ENCODE assay signal across 8 cellular contexts in the genomic region with DNA sequence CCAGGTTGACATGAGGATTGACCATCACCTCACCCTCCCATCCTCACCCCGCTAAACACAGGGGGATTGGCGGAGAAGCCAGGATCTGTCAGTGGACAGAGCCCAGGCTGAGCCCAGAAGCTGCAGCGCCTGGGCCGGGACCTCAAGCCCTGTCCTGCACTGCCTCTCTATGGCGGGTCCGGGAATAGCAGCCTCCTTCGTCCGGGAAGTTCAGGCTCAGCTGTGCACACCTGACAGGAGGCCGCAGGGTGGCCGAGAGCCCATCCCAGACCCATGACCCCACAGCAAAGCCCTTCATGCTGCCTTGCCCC.
DNase-seq lines count a peak whose midpoint lies in the region; ATAC-seq and TF ChIP-seq lines count a peak whose summit lies in the region.

No MANE protein-coding gene starts in this region.

- H3K36me3 Mint-ChIP-seq in activated naive CD4-positive, alpha-beta T cell treated with anti-CD3 and anti-CD28 coated beads, Interleukin-2, amount 10 ng/mL, durations not matched to agents 7 days and 5 days = no peaks in the 10 kb centered on the region

- no peak overlapping the region for H3K27ac ChIP-seq in heart left ventricle

- H3K4me3 ChIP-seq in heart left ventricle = no peak overlapping the region

- no peaks in the 10 kb centered on the region for H3K9me3 Mint-ChIP-seq in activated naive CD4-positive, alpha-beta T cell treated with anti-CD3 and anti-CD28 coated beads, Interleukin-2, amount 10 ng/mL, durations not matched to agents 7 days and 5 days

- H3K4me3 Mint-ChIP-seq in activated naive CD4-positive, alpha-beta T cell treated with anti-CD3 and anti-CD28 coated beads, Interleukin-2, amount 10 ng/mL, durations not matched to agents 7 days and 5 days = no peak overlapping the region

- TF ChIP-seq CTCF in heart left ventricle (IDR thresholded peaks at IDR 0.05) = peak; percentile 68 to 90 (median 82)

- peak; percentile 70 for DNase-seq in activated effector memory CD4-positive, alpha-beta T cell treated with anti-CD3 and anti-CD28 coated beads, Interleukin-2, amount 50 U/mL, for 16 hours
- DNase-seq in activated effector memory CD4-positive, alpha-beta T cell treated with Interleukin-2 at 50 U/mL for 16 hours = no peak
- DNase-seq in NCI-H748 treated with DMSO at 0.1 percent for 48 hours (lab: John Stamatoyannopoulos, UW) (peak; percentile 68), heart left ventricle (peak; percentile 37 to 69 (median 52)), pulmonary artery endothelial cell (ENCODE audit: low read depth, low spot score) (peak; percentile 19)
- peak; percentile 71 for DNase-seq in activated naive CD4-positive, alpha-beta T cell treated with anti-CD3 and anti-CD28 coated beads, Interleukin-2, amount 10 ng/mL, durations not matched to agents 7 days and 5 days

- TF ChIP-seq POLR2A in heart left ventricle (IDR thresholded peaks at IDR 0.05) = no peak

- peaks cover 0 to 2% (median 0%) of the 10 kb centered on the region in 12 donors for H3K9me3 ChIP-seq in heart left ventricle

- peaks cover 0 to 8% (median 0%) of the 10 kb centered on the region in 12 donors for H3K4me1 ChIP-seq in heart left ventricle

- WGBS in heart left ventricle, 4 donors = 0 to 4% (median 2%) methylated on average over 9 to 10 of the region's 10 CpGs

- peaks cover 23% of the 10 kb centered on the region for H3K27me3 Mint-ChIP-seq in activated naive CD4-positive, alpha-beta T cell treated with anti-CD3 and anti-CD28 coated beads, Interleukin-2, amount 10 ng/mL, durations not matched to agents 7 days and 5 days

- no peaks in the 10 kb centered on the region for H3K4me1 Mint-ChIP-seq in activated naive CD4-positive, alpha-beta T cell treated with anti-CD3 and anti-CD28 coated beads, Interleukin-2, amount 10 ng/mL, durations not matched to agents 7 days and 5 days

- no peak overlapping the region for H3K27ac Mint-ChIP-seq in activated naive CD4-positive, alpha-beta T cell treated with anti-CD3 and anti-CD28 coated beads, Interleukin-2, amount 10 ng/mL, durations not matched to agents 7 days and 5 days

- no peaks in the 10 kb centered on the region for H3K36me3 ChIP-seq in heart left ventricle

- peaks cover 0 to 80% (median 26%) of the 10 kb centered on the region in 9 donors for H3K27me3 ChIP-seq in heart left ventricle

- intact Hi-C loops in heart left ventricle (cut with DNase I) = loop anchor here in 9 of 10 donors (1.0 to 10.0 kb wide), 8 partner anchors 161 to 970 kb away; a partner anchor contains a TSS

- ATAC-seq in HG03354 (IDR thresholded peaks at IDR 0.05; ENCODE audit: poor library complexity, severe bottlenecking, unreplicated experiment) (peak; percentile 69), heart left ventricle (peak in 3 of 4 donors; percentile 73 to 85 (median 84)), GM18870 (IDR thresholded peaks at IDR 0.05; ENCODE audit: unreplicated experiment) (no peak)

- CTCF ChIA-PET in activated naive CD4-positive, alpha-beta T cell treated with anti-CD3 and anti-CD28 coated beads, Interleukin-2, amount 10 ng/mL, durations not matched to agents 7 days and 5 days (lab: Charles Lee) = interaction anchor here (0.6 to 2.1 kb wide), 12 partner anchors 9 to 970 kb away, joined by 3 to 8 read pairs (median 4); no protein-coding TSS in a partner anchor
